Comparison of ENCODE assay signal across 23 cellular contexts in the genomic region with DNA sequence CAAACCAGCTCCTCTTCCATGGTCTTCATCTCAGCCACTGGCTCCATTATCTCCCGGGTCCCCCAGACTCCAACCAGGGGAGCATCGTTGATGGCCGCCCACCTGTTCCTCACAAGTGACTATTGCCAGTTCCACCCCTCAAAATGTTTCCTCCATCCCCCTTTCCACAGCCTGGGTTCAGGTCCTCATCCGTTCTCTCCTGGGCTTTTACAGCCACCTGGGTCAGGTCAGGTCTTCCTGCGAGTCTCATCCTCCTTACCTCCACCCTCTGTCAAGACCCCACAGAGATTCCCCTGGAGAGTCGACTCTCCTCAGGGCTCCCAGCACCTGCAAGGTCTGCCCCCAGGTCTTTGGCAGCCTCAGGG.
"Had no signal": no experiment of that assay in that cellular context is flagged by ENCODE, and none has a peak within 500 bp of the region (broad histone marks: within the 10 kb centered on the region; RNA-seq: fewer than 3 reads in every experiment).

No MANE protein-coding gene starts in this region.

- H3K36me3 ChIP-seq: breast epithelium, MG63 had no signal

- H3K36me3 Mint-ChIP-seq: activated naive CD8-positive, alpha-beta T cell treated with anti-CD3 and anti-CD28 coated beads, Interleukin-2, amount 10 ng/mL, durations not matched to agents 7 days and 5 days had no signal

- H3K4me3 Mint-ChIP-seq: activated naive CD8-positive, alpha-beta T cell treated with anti-CD3 and anti-CD28 coated beads, Interleukin-2, amount 10 ng/mL, durations not matched to agents 7 days and 5 days; activated T-helper 17 cell treated with anti-CD3 and anti-CD28 coated beads, Interleukin-2, amount 50 U/mL, for 72 hours had no signal

- ATAC-seq: activated T-helper 17 cell treated with anti-CD3 and anti-CD28 coated beads, Interleukin-2, amount 50 U/mL, for 72 hours; Panc1; Right ventricle myocardium inferior had no signal

- H3K27ac Mint-ChIP-seq: activated naive CD8-positive, alpha-beta T cell treated with anti-CD3 and anti-CD28 coated beads, Interleukin-2, amount 10 ng/mL, durations not matched to agents 7 days and 5 days; activated T-helper 17 cell treated with anti-CD3 and anti-CD28 coated beads, Interleukin-2, amount 50 U/mL, for 72 hours had no signal

- H3K9me3 Mint-ChIP-seq: activated naive CD8-positive, alpha-beta T cell treated with anti-CD3 and anti-CD28 coated beads, Interleukin-2, amount 10 ng/mL, durations not matched to agents 7 days and 5 days; activated T-helper 17 cell treated with anti-CD3 and anti-CD28 coated beads, Interleukin-2, amount 50 U/mL, for 72 hours had no signal

- H3K9me3 ChIP-seq: breast epithelium, MG63 had no signal

- H3K27ac ChIP-seq: breast epithelium, SK-N-MC had no signal

- H3K4me3 ChIP-seq: breast epithelium, MG63, SK-N-MC had no signal

- DNase-seq: activated CD4-positive, alpha-beta T cell treated with anti-CD3 and anti-CD28 coated beads for 48 hours; activated CD4-positive, alpha-beta T cell treated with anti-CD3 and anti-CD28 coated beads, Interleukin-2, amount 50 U/mL, for 4 hours; activated CD4-positive, CD25-positive, alpha-beta regulatory T cell treated with anti-CD3 and anti-CD28 coated beads, Interleukin-2, amount 50 U/mL, for 72 hours; activated gamma-delta T cell; activated naive CD4-positive, alpha-beta T cell treated with anti-CD3 and anti-CD28 coated beads, Interleukin-2, amount 50 U/mL, for 16 hours; activated naive CD8-positive, alpha-beta T cell treated with anti-CD3 and anti-CD28 coated beads, Interleukin-2, amount 10 ng/mL, durations not matched to agents 7 days and 5 days; activated T-cell treated with anti-CD3 and anti-CD28 coated beads for 4 hours; activated T-cell treated with anti-CD3 and anti-CD28 coated beads, Interleukin-2, amount 50 U/mL, for 48 hours; MG63; NCI-H1105; NCI-H1436 treated with DMSO at 0.1 percent for 48 hours; NCI-H187; NCI-H2081; NCI-H510A treated with DMSO at 0.1 percent for 48 hours; NCI-H69; NK-92 treated with Interleukin-12 subunit alpha and Interleukin-12 subunit beta, amount 100 ng/mL, for 24 hours; OCI-M1; T-helper 1 cell had no signal

- H3K4me1 ChIP-seq: breast epithelium had no signal
